1 cellular context compared by ENCODE assay signal in the genomic region with DNA sequence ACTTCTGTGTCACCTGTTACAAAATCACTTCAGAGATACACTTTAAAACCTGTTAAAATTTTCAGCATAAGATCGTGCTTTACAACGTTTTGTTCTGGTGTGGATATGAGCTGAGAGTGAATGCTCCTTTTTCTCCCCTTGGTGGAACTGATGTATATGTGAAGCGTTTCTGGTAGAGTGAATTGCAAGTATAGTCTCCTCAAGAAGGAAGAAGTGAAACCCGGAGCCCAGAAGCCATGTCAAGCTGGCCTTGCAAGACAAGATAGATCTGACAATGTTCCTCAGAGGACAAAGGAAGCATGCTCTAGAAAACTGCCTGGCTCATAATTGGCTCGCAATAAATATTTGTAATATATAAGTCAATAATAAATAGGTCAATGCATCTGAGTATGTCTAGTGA.
TF ChIP-seq lines count a peak whose summit lies in the region.

No MANE protein-coding gene starts in this region.

TF ChIP-seq in HepG2, 621 proteins besides CTCF, POLR2A, EP300 and RAD21 (continued from another document):
- TF ChIP-seq ZNF383 (CRISPR knock-in tag; IDR thresholded peaks at IDR 0.05; ENCODE audit: borderline replicate concordance): no peak
